Comparison of ENCODE assay signal across 13 cellular contexts in genomic region chr1:235708390-235708962, GRCh38. TPM values are rescaled to one million over a fixed set of nuclear protein-coding genes. Genes with fewer than 3 reads are reported as not detected.
DNase-seq lines count a peak whose midpoint lies in the region; ATAC-seq and TF ChIP-seq lines count a peak whose summit lies in the region.
"Had no signal": no experiment of that assay in that cellular context is flagged by ENCODE, and none has a peak within 500 bp of the region (broad histone marks: within the 10 kb centered on the region; RNA-seq: fewer than 3 reads in every experiment).

No MANE protein-coding gene starts in this region.

- DNase-seq in activated CD4-positive, alpha-beta T cell treated with anti-CD3 and anti-CD28 coated beads for 36 hours = peak; percentile 7
- no peak for DNase-seq in activated CD4-positive, alpha-beta T cell treated with anti-CD3 and anti-CD28 coated beads, Interleukin-2, amount 50 U/mL, for 4 hours
- DNase-seq in NCI-H226 = peak; percentile 54
- peak; percentile 24 for DNase-seq in choroid plexus epithelial cell (ENCODE audit: low read depth)
- peak; percentile 92 for DNase-seq in renal cortical epithelial cell (ENCODE audit: low read depth)
- DNase-seq in GF-D8 (lab: John Stamatoyannopoulos, UW) = no peak
- DNase-seq: activated CD8-positive, alpha-beta T cell treated with anti-CD3 and anti-CD28 coated beads for 36 hours; aorta; midbrain; NCI-H2171; sigmoid colon had no signal

- no peak for TF ChIP-seq CTCF in choroid plexus epithelial cell (conservative IDR thresholded peaks at IDR 0.05; ENCODE audit: low read depth, low read length)

- peaks cover 4% of the 10 kb centered on the region for H3K4me1 Mint-ChIP-seq in activated CD4-positive, alpha-beta T cell treated with anti-CD3 and anti-CD28 coated beads for 36 hours

- H3K27me3 Mint-ChIP-seq in activated CD4-positive, alpha-beta T cell treated with anti-CD3 and anti-CD28 coated beads for 36 hours = no peaks in the 10 kb centered on the region
- H3K27me3 Mint-ChIP-seq: activated CD8-positive, alpha-beta T cell treated with anti-CD3 and anti-CD28 coated beads for 36 hours had no signal

- peak overlapping the region; percentile 32 for H3K27ac Mint-ChIP-seq in activated CD4-positive, alpha-beta T cell treated with anti-CD3 and anti-CD28 coated beads for 36 hours
- H3K27ac Mint-ChIP-seq: activated CD8-positive, alpha-beta T cell treated with anti-CD3 and anti-CD28 coated beads for 36 hours had no signal

- peaks cover 32% of the 10 kb centered on the region for H3K36me3 Mint-ChIP-seq in activated CD4-positive, alpha-beta T cell treated with anti-CD3 and anti-CD28 coated beads for 36 hours (ENCODE audit: low read depth)

- POLR2A ChIA-PET in activated CD4-positive, alpha-beta T cell treated with anti-CD3 and anti-CD28 coated beads for 36 hours (lab: Charles Lee) = no interaction called here

- no peak overlapping the region for H3K4me3 ChIP-seq in choroid plexus epithelial cell (ENCODE audit: low read depth, low read length)
- H3K4me3 ChIP-seq: sigmoid colon had no signal

- CTCF ChIA-PET in activated CD4-positive, alpha-beta T cell treated with anti-CD3 and anti-CD28 coated beads for 36 hours (lab: Charles Lee) = interaction anchor here (0.6 kb wide), 1 partner anchor 292 kb away, joined by 5 read pairs; no protein-coding TSS in a partner anchor

- intact Hi-C loops in activated CD4-positive, alpha-beta T cell treated with anti-CD3 and anti-CD28 coated beads for 36 hours (cut with DNase I, micrococcal nuclease) = no loop called here

- peak; percentile 78 for ATAC-seq in activated CD4-positive, alpha-beta T cell treated with anti-CD3 and anti-CD28 coated beads for 36 hours
- no peak for ATAC-seq in GM21423 (IDR thresholded peaks at IDR 0.05; ENCODE audit: unreplicated experiment)
- ATAC-seq in GM21447 (IDR thresholded peaks at IDR 0.05; ENCODE audit: unreplicated experiment) = no peak
- ATAC-seq: activated CD8-positive, alpha-beta T cell treated with anti-CD3 and anti-CD28 coated beads for 36 hours had no signal

- H3K4me3 Mint-ChIP-seq in activated CD4-positive, alpha-beta T cell treated with anti-CD3 and anti-CD28 coated beads for 36 hours = no peak overlapping the region
- H3K4me3 Mint-ChIP-seq: activated CD8-positive, alpha-beta T cell treated with anti-CD3 and anti-CD28 coated beads for 36 hours had no signal

- no peaks in the 10 kb centered on the region for H3K9me3 Mint-ChIP-seq in activated CD4-positive, alpha-beta T cell treated with anti-CD3 and anti-CD28 coated beads for 36 hours (ENCODE audit: low read depth)
- H3K9me3 Mint-ChIP-seq: activated CD8-positive, alpha-beta T cell treated with anti-CD3 and anti-CD28 coated beads for 36 hours had no signal

RNA-seq across cellular contexts. Expression of gene GNG4, which starts 58.9 kb away (rescaled TPM):
- 1 to 10 TPM in 1 of 2 experiments, under 1 TPM in 1; 0.98 to 1.7 TPM for total RNA-seq in activated CD4-positive, alpha-beta T cell treated with anti-CD3 and anti-CD28 coated beads for 36 hours
- 0.30 TPM in 1 of 2 replicates, not detected in the other for total RNA-seq in renal cortical epithelial cell

Comparison
In these comparisons a context has a peak if more than half of its experiments do, and no peak if none do; other contexts are left out.
1. DNase-seq: peak in activated CD4-positive, alpha-beta T cell treated with anti-CD3 and anti-CD28 coated beads for 36 hours (single experiment), NCI-H226 (single experiment), choroid plexus epithelial cell (single experiment) and renal cortical epithelial cell (single experiment); none in activated CD4-positive, alpha-beta T cell treated with anti-CD3 and anti-CD28 coated beads, Interleukin-2, amount 50 U/mL, for 4 hours (0 of 2) and GF-D8 (single experiment).